In genomic region chr11:70360211-70360610, GRCh38 we compare ENCODE assay signal across 23 cellular contexts. TPM values are rescaled to one million over a fixed set of nuclear protein-coding genes. Genes with fewer than 3 reads are reported as not detected.
DNase-seq lines count a peak whose midpoint lies in the region; ATAC-seq, FAIRE-seq and TF ChIP-seq lines count a peak whose summit lies in the region.
"Had no signal": no experiment of that assay in that cellular context is flagged by ENCODE, and none has a peak within 500 bp of the region (broad histone marks: within the 10 kb centered on the region; RNA-seq: fewer than 3 reads in every experiment).

No MANE protein-coding gene starts in this region.

- FAIRE-seq in HepG2 (lab: Jason Lieb, UNC): no peak
- FAIRE-seq: D721Med, H54 had no signal

- H3K27ac Mint-ChIP-seq in WTC11: 0 out of 2 replicates have a peak overlapping the region, but pooled peaks have one; percentile 41
- no peak overlapping the region for H3K27ac Mint-ChIP-seq in activated T-helper 2 cell treated with anti-CD3 and anti-CD28 coated beads, Interferon-gamma antibody, Interleukin-2, Interleukin-4, amounts not matched to agents 10 μg/mL and 5 μg/mL and 100 μg/mL, durations not matched to agents 14 hours and 24 hours and 36 hours
- H3K27ac Mint-ChIP-seq: IgD-negative memory B cell had no signal

- H3K4me1 Mint-ChIP-seq in WTC11: no peaks in the 10 kb centered on the region
- peaks cover 14% of the 10 kb centered on the region for H3K4me1 Mint-ChIP-seq in activated T-helper 2 cell treated with anti-CD3 and anti-CD28 coated beads, Interferon-gamma antibody, Interleukin-2, Interleukin-4, amounts not matched to agents 10 μg/mL and 5 μg/mL and 100 μg/mL, durations not matched to agents 14 hours and 24 hours and 36 hours (ENCODE audit: low read depth)

- intact Hi-C loops in HepG2 (cut with micrococcal nuclease; ENCODE audit: unreplicated experiment) (no loop called here), right lobe of liver (cut with DNase I) (no loop called here)
- intact Hi-C loops in activated T-helper 2 cell treated with anti-CD3 and anti-CD28 coated beads, Interferon-gamma antibody, Interleukin-2, Interleukin-4, amounts not matched to agents 10 μg/mL and 5 μg/mL and 100 μg/mL, durations not matched to agents 14 hours and 24 hours and 36 hours (cut with micrococcal nuclease): loop anchor here (10.0 kb wide), 1 partner anchor 85 kb away; the partner anchor contains the start of gene PPFIA1

- POLR2A ChIA-PET in HepG2 (lab: Yijun Ruan, JAX): no interaction called here
- POLR2A ChIA-PET in WTC11 (lab: Charles Lee): no interaction called here

- H3K4me3 ChIP-seq in HepG2 (replicated peaks in 1 of 3; ENCODE audit: insufficient read depth in 1 of 3, low read depth in 2 of 3, low read length in 3 of 3): no peak overlapping the region
- no peak overlapping the region for H3K4me3 ChIP-seq in right lobe of liver

- no peak for TF ChIP-seq RAD21 in HepG2 (CRISPR knock-in tag; IDR thresholded peaks at IDR 0.05)

- no peaks in the 10 kb centered on the region for H3K27me3 ChIP-seq in HepG2 (ENCODE audit: control insufficient read depth in 1 of 2, insufficient read depth in 2 of 2, low read length in 2 of 2)
- H3K27me3 ChIP-seq in right lobe of liver: no peaks in the 10 kb centered on the region

- no peaks in the 10 kb centered on the region for H3K79me2 ChIP-seq in HepG2 (ENCODE audit: insufficient read depth, low read length)

- TF ChIP-seq POLR2A in HepG2 (IDR thresholded peaks at IDR 0.05; ENCODE audit: insufficient read depth in 1 of 2, low read depth in 2 of 2, low read length in 2 of 2) (no peak), right lobe of liver (IDR thresholded peaks at IDR 0.05) (no peak)

- peak in 2 of 3 experiments; percentile 11 to 55 for DNase-seq in NCI-H1417 (lab: John Stamatoyannopoulos, UW)
- no peak for DNase-seq in NCI-H1417 treated with DMSO at 0.1 percent for 48 hours (lab: John Stamatoyannopoulos, UW)
- DNase-seq in HepG2 (ENCODE audit: low spot score): no peak
- no peak for DNase-seq in right lobe of liver
- DNase-seq in WTC11 (ENCODE audit: low spot score): no peak
- no peak for DNase-seq in dedifferentiated amniotic fluid mesenchymal stem cell (ENCODE audit: extremely low spot score)
- DNase-seq in kidney tubule cell (ENCODE audit: low spot score): no peak
- DNase-seq in activated T-helper 2 cell treated with anti-CD3 and anti-CD28 coated beads, Interferon-gamma antibody, Interleukin-2, Interleukin-4, amounts not matched to agents 10 μg/mL and 5 μg/mL and 100 μg/mL, durations not matched to agents 14 hours and 24 hours and 36 hours (ENCODE audit: low spot score): no peak
- DNase-seq: 8988T; DMS53; Kasumi-1; NCI-H2081; NCI-H446 treated with DMSO at 0.1 percent for 48 hours; NCI-H526 treated with DMSO at 0.1 percent for 48 hours; NK-92 treated with Interleukin-12 subunit alpha and Interleukin-12 subunit beta, amount 100 ng/mL, for 24 hours; SIG-M5; SK-N-SH; T-helper 2 cell had no signal

- no peak for TF ChIP-seq EP300 in HepG2 (IDR thresholded peaks at IDR 0.05; ENCODE audit: low read depth in 2 of 2, low read length in 2 of 2)
- no peak for TF ChIP-seq EP300 in HepG2 (CRISPR knock-in tag; IDR thresholded peaks at IDR 0.05; ENCODE audit: borderline replicate concordance)

- no peaks in the 10 kb centered on the region for H4K20me1 ChIP-seq in HepG2 (ENCODE audit: insufficient read depth, low read length)

- H3K9me3 ChIP-seq in HepG2 (ENCODE audit: low read length) (no peaks in the 10 kb centered on the region), right lobe of liver (no peaks in the 10 kb centered on the region)
- H3K9me3 ChIP-seq: SK-N-SH had no signal

- H3K36me3 ChIP-seq in HepG2 (replicated peaks in 1 of 2; ENCODE audit: control insufficient read depth in 1 of 2, insufficient read depth in 2 of 2, low read length in 2 of 2) (peaks cover 32 to 77% of the 10 kb centered on the region in 2 experiments), right lobe of liver (peaks cover 0 to 67% (median 31%) of the 10 kb centered on the region in 4 donors)

- H3K4me2 ChIP-seq in HepG2 (ENCODE audit: low read depth, low read length): no peak overlapping the region
- H3K4me2 ChIP-seq: SK-N-SH had no signal

- H3K4me1 ChIP-seq in HepG2 (ENCODE audit: insufficient read depth, low read length): no peaks in the 10 kb centered on the region
- no peaks in the 10 kb centered on the region for H3K4me1 ChIP-seq in right lobe of liver

- BruUV-seq in HepG2 (replicated peaks; lab: Mats Ljungman, UMichigan): no TSS peak

- no peak overlapping the region for H3K4me3 Mint-ChIP-seq in WTC11
- H3K4me3 Mint-ChIP-seq in activated T-helper 2 cell treated with anti-CD3 and anti-CD28 coated beads, Interferon-gamma antibody, Interleukin-2, Interleukin-4, amounts not matched to agents 10 μg/mL and 5 μg/mL and 100 μg/mL, durations not matched to agents 14 hours and 24 hours and 36 hours (ENCODE audit: low read depth): no peak overlapping the region
- H3K4me3 Mint-ChIP-seq: IgD-negative memory B cell had no signal

- CTCF ChIA-PET in HepG2 (lab: Yijun Ruan, JAX; ENCODE audit: low intra/inter-chr PET ratio, low total read pairs) (no interaction called here), WTC11 (lab: Charles Lee) (no interaction called here)

- H3K27me3 Mint-ChIP-seq in WTC11 (ENCODE audit: low read depth): no peaks in the 10 kb centered on the region
- no peaks in the 10 kb centered on the region for H3K27me3 Mint-ChIP-seq in activated T-helper 2 cell treated with anti-CD3 and anti-CD28 coated beads, Interferon-gamma antibody, Interleukin-2, Interleukin-4, amounts not matched to agents 10 μg/mL and 5 μg/mL and 100 μg/mL, durations not matched to agents 14 hours and 24 hours and 36 hours (ENCODE audit: low read depth)
- H3K27me3 Mint-ChIP-seq: IgD-negative memory B cell had no signal

- no peak overlapping the region for H3K9ac ChIP-seq in HepG2 (ENCODE audit: insufficient read depth, low read depth, low read length)
- H3K9ac ChIP-seq: SK-N-SH had no signal

- H3K27ac ChIP-seq in HepG2 (ENCODE audit: extremely low read length, insufficient read depth, low read length) (no peak overlapping the region), right lobe of liver (no peak overlapping the region)
- H3K27ac ChIP-seq: C4-2B, RWPE1 had no signal

- no peak overlapping the region for H2AFZ ChIP-seq in HepG2 (ENCODE audit: low read length)

- in situ Hi-C loops in HepG2 (cut with HindIII; ENCODE audit: extremely low pct_ligation_motif_present, low pct_unique_long_range_greater_than_20kb): no loop called here

- TF ChIP-seq CTCF in HepG2 (CRISPR knock-in tag; IDR thresholded peaks at IDR 0.05) (no peak), right lobe of liver (IDR thresholded peaks at IDR 0.05) (no peak), WTC11 (IDR thresholded peaks at IDR 0.05) (no peak)

- peaks cover 86% of the 10 kb centered on the region for H3K36me3 Mint-ChIP-seq in WTC11
- peaks cover 79% of the 10 kb centered on the region for H3K36me3 Mint-ChIP-seq in activated T-helper 2 cell treated with anti-CD3 and anti-CD28 coated beads, Interferon-gamma antibody, Interleukin-2, Interleukin-4, amounts not matched to agents 10 μg/mL and 5 μg/mL and 100 μg/mL, durations not matched to agents 14 hours and 24 hours and 36 hours (ENCODE audit: low read depth)

- no peak for ATAC-seq in HepG2
- no peak for ATAC-seq in right lobe of liver
- ATAC-seq in WTC11: no peak

- H3K9me3 Mint-ChIP-seq in WTC11: no peaks in the 10 kb centered on the region
- H3K9me3 Mint-ChIP-seq in activated T-helper 2 cell treated with anti-CD3 and anti-CD28 coated beads, Interferon-gamma antibody, Interleukin-2, Interleukin-4, amounts not matched to agents 10 μg/mL and 5 μg/mL and 100 μg/mL, durations not matched to agents 14 hours and 24 hours and 36 hours: no peaks in the 10 kb centered on the region
- H3K9me3 Mint-ChIP-seq: IgD-negative memory B cell had no signal

- WGBS in HepG2 (ENCODE audit: low lambda C conversion rate): 100% methylated on average over 6 of the region's 6 CpGs
- WGBS in right lobe of liver (ENCODE audit: insufficient coverage, low coverage, low lambda C conversion rate, missing lambda C conversion rate): 20% methylated on average over 1 of the region's 6 CpGs

TF ChIP-seq in HepG2, 621 proteins besides CTCF, POLR2A, EP300 and RAD21 (continues in another document):
- TF ChIP-seq MYNN (CRISPR knock-in tag; IDR thresholded peaks at IDR 0.05; ENCODE audit: low read depth) (no peak), KAT7 (CRISPR knock-in tag; IDR thresholded peaks at IDR 0.05; ENCODE audit: borderline replicate concordance) (no peak)

TF ChIP-seq in WTC11, 78 proteins besides CTCF, POLR2A, EP300 and RAD21 (continues in another document):
- TF ChIP-seq FOXJ3 (CRISPR knock-in tag; IDR thresholded peaks at IDR 0.05; ENCODE audit: borderline replicate concordance): no peak

RNA-seq across cellular contexts. Expression of gene CTTN, which starts 38.1 kb away (rescaled TPM):
- total RNA-seq in HepG2 (2016; rRNA removed; fragmentation: Illumina TruSeq; extraction: Trizol) (83.4 and 114 TPM in 2 replicates), right lobe of liver (10 to 100 TPM; 63.6 to 90.8 (median 78.5) TPM), WTC11 (2021) (216 to 281 TPM (median 222 TPM) in 3 replicates)
- total RNA-seq in HepG2 (2016; cell fraction: cytosol; rRNA removed; fragmentation: Illumina TruSeq; extraction: Trizol; ENCODE audit: low read depth): 24.8 and 25.9 TPM in 2 replicates
- total RNA-seq in HepG2 (2016; cell fraction: insoluble cytoplasmic fraction; rRNA removed; fragmentation: Illumina TruSeq; extraction: Trizol): 73.1 and 116 TPM in 2 replicates
- 32.0 and 33.7 TPM in 2 replicates for total RNA-seq in HepG2 (2016; cell fraction: membrane; rRNA removed; fragmentation: Illumina TruSeq; extraction: Trizol)
- total RNA-seq in HepG2 (2016; cell fraction: nucleus; rRNA removed; fragmentation: Illumina TruSeq; extraction: Trizol): 137 and 150 TPM in 2 replicates
- 84.4 and 113 TPM in 2 replicates for polyA plus RNA-seq in HepG2 (2011; rRNA removed)
- 33.9 and 36.5 TPM in 2 replicates for polyA plus RNA-seq in HepG2 (2011; cell fraction: cytosol; rRNA removed)
- 750 and 779 TPM in 2 replicates for polyA plus RNA-seq in HepG2 (2011; cell fraction: nucleus; rRNA removed)
- 108 and 143 TPM in 2 replicates for polyA plus RNA-seq in HepG2 (2012)
- polyA plus RNA-seq in HepG2 (2016; cell fraction: cytosol; fragmentation: Illumina TruSeq; extraction: Trizol; ENCODE audit: low read depth): 12.3 and 19.6 TPM in 2 replicates
- polyA plus RNA-seq in HepG2 (2016; cell fraction: insoluble cytoplasmic fraction; fragmentation: Illumina TruSeq; extraction: Trizol; ENCODE audit: low read depth): 66.5 and 76.4 TPM in 2 replicates
- 13.0 and 13.5 TPM in 2 replicates for polyA plus RNA-seq in HepG2 (2016; cell fraction: membrane; fragmentation: Illumina TruSeq; extraction: Trizol; ENCODE audit: low read depth)
- 282 and 310 TPM in 2 replicates for polyA plus RNA-seq in HepG2 (2016; cell fraction: nucleus; fragmentation: Illumina TruSeq; extraction: Trizol; ENCODE audit: insufficient read depth, low read depth)
- 87.3 and 152 TPM in 2 replicates for polyA minus RNA-seq in HepG2 (2011; rRNA and poly(A)+ RNA removed; ENCODE audit: low replicate concordance)
- 29.2 and 32.4 TPM in 2 replicates for polyA minus RNA-seq in HepG2 (2011; cell fraction: cytosol; rRNA and poly(A)+ RNA removed)
- polyA minus RNA-seq in HepG2 (2011; cell fraction: nucleus; rRNA and poly(A)+ RNA removed): 286 and 330 TPM in 2 replicates
- total RNA-seq in activated T-helper 2 cell treated with anti-CD3 and anti-CD28 coated beads, Interferon-gamma antibody, Interleukin-2, Interleukin-4, amounts not matched to agents 10 μg/mL and 5 μg/mL and 100 μg/mL, durations not matched to agents 14 hours and 24 hours and 36 hours: 33.4 and 34.9 TPM in 2 replicates

Comparison
In these comparisons a context has a peak if more than half of its experiments do, and no peak if none do; other contexts are left out.
1. DNase-seq: peak in NCI-H1417 (2 of 3); none in NCI-H1417 treated with DMSO at 0.1 percent for 48 hours (single experiment), HepG2 (single experiment), right lobe of liver (0 of 3), WTC11 (single experiment), dedifferentiated amniotic fluid mesenchymal stem cell (single experiment), kidney tubule cell (single experiment) and activated T-helper 2 cell treated with anti-CD3 and anti-CD28 coated beads, Interferon-gamma antibody, Interleukin-2, Interleukin-4, amounts not matched to agents 10 μg/mL and 5 μg/mL and 100 μg/mL, durations not matched to agents 14 hours and 24 hours and 36 hours (single experiment).